In the genomic region with DNA sequence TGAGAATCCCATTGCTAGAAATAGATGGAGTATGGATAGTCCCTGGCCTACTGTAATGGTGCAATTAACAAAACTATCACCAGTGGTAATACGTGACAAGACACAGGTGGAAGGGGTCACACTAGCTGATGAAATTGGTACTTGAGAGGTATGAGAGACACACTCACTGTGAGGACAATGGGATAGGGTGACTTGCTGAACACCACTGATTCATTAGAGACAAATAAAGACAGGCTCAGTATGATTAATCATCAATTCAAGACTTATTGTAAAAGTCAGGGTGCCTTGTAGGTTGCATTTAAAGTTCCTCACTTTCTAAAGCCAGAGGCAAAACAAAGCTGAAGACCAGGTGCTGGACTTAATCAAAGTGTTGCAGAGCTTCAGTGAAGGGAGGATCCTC, we compare ENCODE assay signal across 22 cellular contexts.
"Had no signal": no experiment of that assay in that cellular context is flagged by ENCODE, and none has a peak within 500 bp of the region (broad histone marks: within the 10 kb centered on the region; RNA-seq: fewer than 3 reads in every experiment).

No MANE protein-coding gene starts in this region.

- H3K27me3 Mint-ChIP-seq: dendritic cell treated with granulocyte-macrophage colony-stimulating factor and Interleukin-4, amounts not matched to agents 40 ng/mL and 50 ng/mL, for 4 days; effector memory CD8-positive, alpha-beta T cell had no signal

- H3K27me3 ChIP-seq: colonic mucosa, esophagus squamous epithelium, gastrocnemius medialis, heart right ventricle, left lung had no signal

- H3K36me3 ChIP-seq: colonic mucosa, esophagus squamous epithelium, gastrocnemius medialis, heart right ventricle, left lung, lower lobe of right lung had no signal

- H3K9me3 ChIP-seq: colonic mucosa, esophagus squamous epithelium, gastrocnemius medialis, left lung, lower lobe of right lung, mucosa of descending colon had no signal

- H3K9me3 Mint-ChIP-seq: dendritic cell treated with granulocyte-macrophage colony-stimulating factor and Interleukin-4, amounts not matched to agents 40 ng/mL and 50 ng/mL, for 4 days; effector memory CD8-positive, alpha-beta T cell; endodermal cell had no signal

- H3K27ac ChIP-seq: colonic mucosa, esophagus squamous epithelium, gastrocnemius medialis, heart right ventricle, left lung, lower lobe of right lung had no signal

- DNase-seq: colonic mucosa; cortex of kidney; effector CD8-positive, alpha-beta T cell; effector memory CD8-positive, alpha-beta T cell; esophagus squamous epithelium; foreskin fibroblast; foreskin melanocyte; gastrocnemius medialis; glutamatergic neuron; head of caudate nucleus; heart right ventricle; hippocampal formation; left cardiac atrium; left lung; left ventricle myocardium superior; lower lobe of right lung; mesenchymal stem cell; mucosa of descending colon; naive thymus-derived CD4-positive, alpha-beta T cell had no signal

- H3K27ac Mint-ChIP-seq: dendritic cell treated with granulocyte-macrophage colony-stimulating factor and Interleukin-4, amounts not matched to agents 40 ng/mL and 50 ng/mL, for 4 days; effector memory CD8-positive, alpha-beta T cell; endodermal cell; mesothelial cell of epicardium; naive thymus-derived CD4-positive, alpha-beta T cell had no signal

- H3K4me3 Mint-ChIP-seq: dendritic cell treated with granulocyte-macrophage colony-stimulating factor and Interleukin-4, amounts not matched to agents 40 ng/mL and 50 ng/mL, for 4 days; effector memory CD8-positive, alpha-beta T cell; endodermal cell; mesothelial cell of epicardium; naive thymus-derived CD4-positive, alpha-beta T cell had no signal

- H3K36me3 Mint-ChIP-seq: naive thymus-derived CD4-positive, alpha-beta T cell had no signal

- H3K4me1 ChIP-seq: colonic mucosa, gastrocnemius medialis, heart right ventricle, left lung, lower lobe of right lung had no signal

- H3K4me1 Mint-ChIP-seq: mesothelial cell of epicardium; naive thymus-derived CD4-positive, alpha-beta T cell had no signal

- H3K4me3 ChIP-seq: colonic mucosa, esophagus squamous epithelium, gastrocnemius medialis, heart right ventricle, left lung, lower lobe of right lung, mucosa of descending colon had no signal
